Comparison of ENCODE assay signal across 9 cellular contexts in the genomic region with DNA sequence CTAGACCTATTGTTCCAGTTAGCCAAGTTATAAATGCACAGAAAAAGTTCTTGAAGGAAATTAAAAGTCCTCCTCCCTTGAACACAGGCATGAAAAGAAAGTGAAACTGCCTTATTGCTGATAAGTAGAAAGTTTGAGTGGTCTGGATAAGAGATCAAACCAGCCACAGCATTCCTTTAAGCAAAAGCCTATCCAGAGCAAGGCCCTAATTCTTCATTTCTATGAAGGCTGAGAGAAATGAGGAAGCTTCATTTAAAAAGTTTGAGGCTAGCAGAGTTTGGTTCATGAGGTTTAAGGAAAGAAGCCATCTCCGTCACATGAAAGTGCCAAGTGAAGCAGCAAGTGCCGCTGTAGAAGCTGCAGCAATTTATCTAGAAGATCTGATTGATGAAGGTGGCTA. TPM values are rescaled to one million over a fixed set of nuclear protein-coding genes. Genes with fewer than 3 reads are reported as not detected.
DNase-seq lines count a peak whose midpoint lies in the region; ATAC-seq and TF ChIP-seq lines count a peak whose summit lies in the region.
"Had no signal": no experiment of that assay in that cellular context is flagged by ENCODE, and none has a peak within 500 bp of the region (broad histone marks: within the 10 kb centered on the region; RNA-seq: fewer than 3 reads in every experiment).

No MANE protein-coding gene starts in this region.

- H3K4me3 Mint-ChIP-seq in CD4-positive, alpha-beta memory T cell, result peak overlapping the region; percentile 70 to 91 (median 86)
- peak overlapping the region; percentile 81 for H3K4me3 Mint-ChIP-seq in activated T-helper 17 cell treated with anti-CD3 and anti-CD28 coated beads, Interleukin-2, amount 50 U/mL, for 72 hours
- no peak overlapping the region for H3K4me3 Mint-ChIP-seq in mesothelial cell of epicardium

- H3K27ac ChIP-seq in CD4-positive, alpha-beta memory T cell (ENCODE audit: low read depth, low read length), result peak overlapping the region; percentile 68

- no peaks in the 10 kb centered on the region for H3K9me3 Mint-ChIP-seq in CD4-positive, alpha-beta memory T cell
- H3K9me3 Mint-ChIP-seq in activated T-helper 17 cell treated with anti-CD3 and anti-CD28 coated beads, Interleukin-2, amount 50 U/mL, for 72 hours, result no peaks in the 10 kb centered on the region
- peaks cover 9% of the 10 kb centered on the region for H3K9me3 Mint-ChIP-seq in mesothelial cell of epicardium

- peak overlapping the region; percentile 0 to 23 for H3K4me3 ChIP-seq in CD4-positive, alpha-beta memory T cell (ENCODE audit: low read length in 2 of 2)

- no peaks in the 10 kb centered on the region for H3K36me3 ChIP-seq in CD4-positive, alpha-beta memory T cell (ENCODE audit: insufficient read depth, low read length)
- H3K36me3 ChIP-seq: heart right ventricle had no signal

- CTCF ChIA-PET in CD4-positive, alpha-beta memory T cell (lab: Charles Lee; ENCODE audit: partially characterized antibody), result interaction anchor here (0.8 to 2.5 kb wide), 8 partner anchors 9 to 566 kb away, joined by 3 to 10 read pairs (median 3); partner anchors contain the start of genes C1orf52 and PRKACB

- H3K4me1 Mint-ChIP-seq in CD4-positive, alpha-beta memory T cell, result peaks cover 34 to 51% (median 35%) of the 10 kb centered on the region in 4 donors
- H3K4me1 Mint-ChIP-seq in activated T-helper 17 cell treated with anti-CD3 and anti-CD28 coated beads, Interleukin-2, amount 50 U/mL, for 72 hours, result peaks cover 29% of the 10 kb centered on the region
- H3K4me1 Mint-ChIP-seq in mesothelial cell of epicardium, result peaks cover 39% of the 10 kb centered on the region

- ATAC-seq in activated T-helper 17 cell treated with anti-CD3 and anti-CD28 coated beads, Interleukin-2, amount 50 U/mL, for 72 hours (replicated peaks), result no peak
- ATAC-seq in left ventricle myocardium superior, result no peak
- ATAC-seq in left cardiac atrium, result no peak
- ATAC-seq: heart right ventricle had no signal

- TF ChIP-seq CTCF in mesothelial cell of epicardium (IDR thresholded peaks at IDR 0.05; ENCODE audit: unreplicated experiment), result no peak

- H3K27ac Mint-ChIP-seq in CD4-positive, alpha-beta memory T cell, result peak overlapping the region; percentile 87 to 94 (median 93)
- H3K27ac Mint-ChIP-seq in activated T-helper 17 cell treated with anti-CD3 and anti-CD28 coated beads, Interleukin-2, amount 50 U/mL, for 72 hours, result peak overlapping the region; percentile 81
- H3K27ac Mint-ChIP-seq in mesothelial cell of epicardium, result peak overlapping the region; percentile 89

- peaks cover 32% of the 10 kb centered on the region for H3K4me1 ChIP-seq in CD4-positive, alpha-beta memory T cell (ENCODE audit: insufficient read depth, low read length)

- no peaks in the 10 kb centered on the region for H3K27me3 Mint-ChIP-seq in CD4-positive, alpha-beta memory T cell
- no peaks in the 10 kb centered on the region for H3K27me3 Mint-ChIP-seq in activated T-helper 17 cell treated with anti-CD3 and anti-CD28 coated beads, Interleukin-2, amount 50 U/mL, for 72 hours
- H3K27me3 Mint-ChIP-seq in mesothelial cell of epicardium (ENCODE audit: low read depth), result no peaks in the 10 kb centered on the region

- POLR2A ChIA-PET in CD4-positive, alpha-beta memory T cell (lab: Charles Lee; ENCODE audit: partially characterized antibody), result interaction anchor here (0.8 to 2.2 kb wide), 4 partner anchors 31 to 251 kb away, joined by 3 to 9 read pairs (median 6); partner anchors contain the start of genes CTBS, GNG5 and SPATA1

- no peaks in the 10 kb centered on the region for H3K9me3 ChIP-seq in CD4-positive, alpha-beta memory T cell (ENCODE audit: control insufficient read depth in 1 of 2, low read length in 2 of 2)
- H3K9me3 ChIP-seq: heart right ventricle had no signal

- H3K27me3 ChIP-seq in CD4-positive, alpha-beta memory T cell (ENCODE audit: insufficient read depth, low read length), result no peaks in the 10 kb centered on the region
- H3K27me3 ChIP-seq: heart right ventricle had no signal

- intact Hi-C loops in CD4-positive, alpha-beta memory T cell (cut with micrococcal nuclease), result loop anchor here (2.0 to 5.0 kb wide), 2 partner anchors 24 to 564 kb away; partner anchors contain the start of gene C1orf52
- intact Hi-C loops in left ventricle myocardium superior (cut with micrococcal nuclease) (no loop called here), left cardiac atrium (cut with DNase I) (no loop called here)

- peaks cover 0 to 10% of the 10 kb centered on the region in 2 donors for H3K36me3 Mint-ChIP-seq in CD4-positive, alpha-beta memory T cell
- no peaks in the 10 kb centered on the region for H3K36me3 Mint-ChIP-seq in activated T-helper 17 cell treated with anti-CD3 and anti-CD28 coated beads, Interleukin-2, amount 50 U/mL, for 72 hours (ENCODE audit: low read depth)
- H3K36me3 Mint-ChIP-seq in mesothelial cell of epicardium, result no peaks in the 10 kb centered on the region

- peak in 4 of 5 donors; percentile 39 to 55 (median 41) for DNase-seq in CD4-positive, alpha-beta memory T cell
- DNase-seq in M059J (ENCODE audit: low read depth) (peak; percentile 17), mesothelial cell of epicardium (ENCODE audit: low spot score in 2 of 2, unreplicated experiment in 2 of 2) (no peak), DMS79 (lab: John Stamatoyannopoulos, UW) (no peak), left ventricle myocardium superior (no peak), left cardiac atrium (no peak), retina (no peak)
- DNase-seq: heart right ventricle had no signal

RNA-seq across cellular contexts. Expression of gene SSX2IP, which starts 2.7 kb away (rescaled TPM):
- total RNA-seq in CD4-positive, alpha-beta memory T cell, result 1 to 10 TPM; 7.5 to 8.3 TPM
- polyA plus RNA-seq in CD4-positive, alpha-beta memory T cell, result 10 to 100 TPM in 1 of 2 donors, 1 to 10 TPM in 1; 5.7 to 11.8 TPM
- 41.3 and 45.5 TPM in 2 replicates for total RNA-seq in M059J (2014; rRNA removed; shearing (Covaris generic))
- 10 to 100 TPM in 1 of 2 donors, 1 to 10 TPM in 1; 4.1 to 10.7 TPM for total RNA-seq in activated T-helper 17 cell treated with anti-CD3 and anti-CD28 coated beads, Interleukin-2, amount 50 U/mL, for 72 hours
- 18.2 to 21.3 TPM (median 20.5 TPM) in 3 replicates for total RNA-seq in mesothelial cell of epicardium
- 16.5 TPM for total RNA-seq in left ventricle myocardium superior
- total RNA-seq in left cardiac atrium, result 10 to 100 TPM; 14.8 to 20.0 TPM

Comparison
In these comparisons a context has a peak if more than half of its experiments do, and no peak if none do; other contexts are left out.
1. DNase-seq: peak in CD4-positive, alpha-beta memory T cell (4 of 5) and M059J (single experiment); none in mesothelial cell of epicardium (0 of 2), DMS79 (single experiment), left ventricle myocardium superior (single experiment), left cardiac atrium (single experiment) and retina (single experiment).
2. Peak in every context shown above with its lines, with median percentiles within 50 percentile points of each other: H3K27ac Mint-ChIP-seq.